Comparison of ENCODE assay signal across 23 cellular contexts in the genomic region with DNA sequence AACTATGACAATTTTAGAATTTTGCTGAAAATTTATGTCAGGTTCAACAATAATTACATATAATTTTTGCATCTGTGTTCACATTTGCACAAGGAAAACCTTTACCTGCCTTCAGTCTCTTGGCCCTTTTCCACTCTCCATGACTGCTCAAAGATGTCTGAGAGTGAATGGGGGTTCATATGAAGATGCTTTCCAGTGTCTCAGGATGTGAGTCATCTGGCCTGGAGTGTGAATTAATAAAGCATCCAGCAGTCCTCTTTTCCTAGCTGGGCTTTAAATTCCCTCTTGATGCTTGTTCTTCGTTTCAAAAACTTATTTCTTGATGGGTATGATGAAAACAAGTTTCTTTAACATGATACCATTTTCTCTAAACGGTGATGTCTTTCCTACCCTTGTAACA.
DNase-seq lines count a peak whose midpoint lies in the region; ATAC-seq and TF ChIP-seq lines count a peak whose summit lies in the region.
"Had no signal": no experiment of that assay in that cellular context is flagged by ENCODE, and none has a peak within 500 bp of the region (broad histone marks: within the 10 kb centered on the region; RNA-seq: fewer than 3 reads in every experiment).

No MANE protein-coding gene starts in this region.

- TF ChIP-seq CTCF in RWPE2 (IDR thresholded peaks at IDR 0.05; ENCODE audit: poor library complexity, severe bottlenecking) (no peak), fibroblast of mammary gland (conservative IDR thresholded peaks at IDR 0.05; ENCODE audit: control insufficient read depth, insufficient read depth, low read depth, low read length) (no peak)
- no peak for TF ChIP-seq CTCF in CD8-positive, alpha-beta T cell (IDR thresholded peaks at IDR 0.05)

- CTCF ChIA-PET in CD8-positive, alpha-beta memory T cell (lab: Charles Lee) = no interaction called here
- CTCF ChIA-PET in CD8-positive, alpha-beta T cell (lab: Charles Lee) = no interaction called here

- no peaks in the 10 kb centered on the region for H3K27me3 ChIP-seq in RWPE2 (ENCODE audit: insufficient read depth, poor library complexity, severe bottlenecking)
- no peaks in the 10 kb centered on the region for H3K27me3 ChIP-seq in CD8-positive, alpha-beta memory T cell (ENCODE audit: insufficient read depth, low read length, poor library complexity, severe bottlenecking)
- no peaks in the 10 kb centered on the region for H3K27me3 ChIP-seq in CD8-positive, alpha-beta T cell (ENCODE audit: insufficient read depth, low read length)
- H3K27me3 ChIP-seq: BLaER1, esophagus squamous epithelium, heart right ventricle, SJSA1 had no signal

- H3K9me3 ChIP-seq in RWPE2 (ENCODE audit: severe bottlenecking) = peaks cover 3% of the 10 kb centered on the region
- no peaks in the 10 kb centered on the region for H3K9me3 ChIP-seq in CD8-positive, alpha-beta memory T cell (ENCODE audit: low read length)
- no peaks in the 10 kb centered on the region for H3K9me3 ChIP-seq in CD8-positive, alpha-beta T cell (ENCODE audit: low read length)
- H3K9me3 ChIP-seq: SJSA1 had no signal

- H3K36me3 Mint-ChIP-seq in CD8-positive, alpha-beta memory T cell = peaks cover 4 to 20% (median 6%) of the 10 kb centered on the region in 3 donors
- H3K36me3 Mint-ChIP-seq in CD8-positive, alpha-beta T cell = peaks cover 9% of the 10 kb centered on the region

- H3K4me1 Mint-ChIP-seq in CD8-positive, alpha-beta memory T cell = no peaks in the 10 kb centered on the region
- no peaks in the 10 kb centered on the region for H3K4me1 Mint-ChIP-seq in CD8-positive, alpha-beta T cell (ENCODE audit: low read depth)
- H3K4me1 Mint-ChIP-seq: GM23338 had no signal

- H3K27ac ChIP-seq in RWPE2 (ENCODE audit: poor library complexity, severe bottlenecking) = no peak overlapping the region
- no peak overlapping the region for H3K27ac ChIP-seq in CD8-positive, alpha-beta memory T cell (ENCODE audit: low read depth, low read length)
- no peak overlapping the region for H3K27ac ChIP-seq in CD8-positive, alpha-beta T cell (ENCODE audit: low read depth, low read length)
- H3K27ac ChIP-seq: BLaER1, esophagus squamous epithelium, heart right ventricle, lower lobe of right lung, SJSA1 had no signal

- H3K4me3 Mint-ChIP-seq in CD8-positive, alpha-beta memory T cell = no peak overlapping the region
- no peak overlapping the region for H3K4me3 Mint-ChIP-seq in CD8-positive, alpha-beta T cell
- H3K4me3 Mint-ChIP-seq: GM23338 had no signal

- H3K36me3 ChIP-seq in RWPE2 (ENCODE audit: low read depth) = no peaks in the 10 kb centered on the region
- H3K36me3 ChIP-seq in CD8-positive, alpha-beta memory T cell (ENCODE audit: insufficient read depth, low read length) = no peaks in the 10 kb centered on the region
- no peaks in the 10 kb centered on the region for H3K36me3 ChIP-seq in CD8-positive, alpha-beta T cell (ENCODE audit: insufficient read depth, low read length)
- H3K36me3 ChIP-seq: BLaER1, heart right ventricle, lower lobe of right lung, SJSA1 had no signal

- H3K27ac Mint-ChIP-seq in CD8-positive, alpha-beta memory T cell = peak overlapping the region in 1 of 8 donors; percentile 50
- H3K27ac Mint-ChIP-seq in CD8-positive, alpha-beta T cell = no peak overlapping the region
- H3K27ac Mint-ChIP-seq: GM23338, naive B cell had no signal

- no peaks in the 10 kb centered on the region for H3K4me1 ChIP-seq in RWPE2 (ENCODE audit: insufficient read depth, poor library complexity, severe bottlenecking)
- no peaks in the 10 kb centered on the region for H3K4me1 ChIP-seq in CD8-positive, alpha-beta memory T cell (ENCODE audit: insufficient read depth, low read length)
- no peaks in the 10 kb centered on the region for H3K4me1 ChIP-seq in CD8-positive, alpha-beta T cell (ENCODE audit: insufficient read depth, low read length)
- H3K4me1 ChIP-seq: esophagus squamous epithelium, lower lobe of right lung, SJSA1 had no signal

- H3K4me3 ChIP-seq in RWPE2 (ENCODE audit: severe bottlenecking) = no peak overlapping the region
- no peak overlapping the region for H3K4me3 ChIP-seq in fibroblast of mammary gland (ENCODE audit: control insufficient read depth, low read depth, low read length)
- no peak overlapping the region for H3K4me3 ChIP-seq in CD8-positive, alpha-beta memory T cell (ENCODE audit: low read length)
- no peak overlapping the region for H3K4me3 ChIP-seq in CD8-positive, alpha-beta T cell (ENCODE audit: low read depth, low read length)
- H3K4me3 ChIP-seq: BLaER1, esophagus squamous epithelium, GM23338, heart right ventricle, lower lobe of right lung, SJSA1 had no signal

- DNase-seq in GM04504 (ENCODE audit: low read depth) (peak; percentile 21), RWPE2 (ENCODE audit: low spot score) (no peak), fibroblast of mammary gland (ENCODE audit: low read depth) (peak; percentile 51), smooth muscle cell of the brain vasculature (ENCODE audit: low read depth, low spot score) (peak; percentile 3), NCI-H2107 (lab: John Stamatoyannopoulos, UW) (no peak)
- no peak for DNase-seq in CD8-positive, alpha-beta memory T cell
- no peak for DNase-seq in CD8-positive, alpha-beta T cell
- DNase-seq: activated CD4-positive, alpha-beta T cell treated with anti-CD3 and anti-CD28 coated beads, Interleukin-2, amount 50 U/mL, for 48 hours; activated naive CD4-positive, alpha-beta T cell treated with Interleukin-2 at 50 U/mL for 16 hours; activated T-cell treated with anti-CD3 and anti-CD28 coated beads, Interleukin-2, amount 50 U/mL, for 1 hour; effector memory CD4-positive, alpha-beta T cell; esophagus squamous epithelium; heart right ventricle; Karpas-422; lower lobe of right lung; naive B cell; NCI-H1092; NCI-H2029; right cardiac atrium; T-helper 2 cell had no signal

- ATAC-seq in RWPE2 (ENCODE audit: low read depth) = peak; percentile 52; the same call in 1 of the 3 replicates
- no peak for ATAC-seq in CD8-positive, alpha-beta T cell
- ATAC-seq: GM23338, heart right ventricle, lower lobe of right lung, right cardiac atrium had no signal

- intact Hi-C loops in CD8-positive, alpha-beta T cell (cut with DNase I, micrococcal nuclease) = no loop called here

- peaks cover 0 to 2% of the 10 kb centered on the region in 2 donors for H3K27me3 Mint-ChIP-seq in CD8-positive, alpha-beta memory T cell
- H3K27me3 Mint-ChIP-seq in CD8-positive, alpha-beta T cell (ENCODE audit: low read depth) = no peaks in the 10 kb centered on the region
- H3K27me3 Mint-ChIP-seq: naive B cell had no signal

- H3K9me3 Mint-ChIP-seq in CD8-positive, alpha-beta memory T cell = peaks cover 16 to 20% (median 18%) of the 10 kb centered on the region in 5 donors
- H3K9me3 Mint-ChIP-seq in CD8-positive, alpha-beta T cell = peaks cover 12% of the 10 kb centered on the region

- POLR2A ChIA-PET in CD8-positive, alpha-beta memory T cell (lab: Charles Lee) = no interaction called here
- POLR2A ChIA-PET in CD8-positive, alpha-beta T cell (lab: Charles Lee) = no interaction called here

Comparison
In these comparisons a context has a peak if more than half of its experiments do, and no peak if none do; other contexts are left out.
1. DNase-seq: peak in GM04504 (single experiment), fibroblast of mammary gland (single experiment) and smooth muscle cell of the brain vasculature (single experiment); none in RWPE2 (single experiment), CD8-positive, alpha-beta memory T cell (0 of 5), NCI-H2107 (single experiment) and CD8-positive, alpha-beta T cell (0 of 7).